Comparison of ENCODE assay signal across 13 cellular contexts in genomic region chr18:9987931-9988330, GRCh38.
A peak's percentile ranks its signal among the peaks of the same experiment; 100 is the strongest.
DNase-seq lines count a peak whose midpoint lies in the region; TF ChIP-seq lines count a peak whose summit lies in the region.
"Had no signal": no experiment of that assay in that cellular context is flagged by ENCODE, and none has a peak within 500 bp of the region (broad histone marks: within the 10 kb centered on the region; RNA-seq: fewer than 3 reads in every experiment).

No MANE protein-coding gene starts in this region.

- DNase-seq in HuH-7.5 (ENCODE audit: low spot score) (peak; percentile 20), NCI-H748 (lab: John Stamatoyannopoulos, UW; ENCODE audit: unreplicated experiment) (peak; percentile 96), hepatocyte (ENCODE audit: low spot score) (no peak), prostate gland (ENCODE audit: low spot score) (peak; percentile 65), sigmoid colon (no peak), HK-2 (ENCODE audit: unreplicated experiment) (no peak), GDM1 (lab: John Stamatoyannopoulos, UW) (no peak)
- DNase-seq in activated effector memory CD4-positive, alpha-beta T cell treated with anti-CD3 and anti-CD28 coated beads, Interleukin-2, amount 50 U/mL, for 16 hours: no peak
- DNase-seq: BE2C; KG1; NCI-H1436 treated with DMSO at 0.1 percent for 48 hours; stimulated activated naive CD4-positive, alpha-beta T cell treated with Interleukin-2 at 50 U/mL for 16 hours; T-cell had no signal

- no peaks in the 10 kb centered on the region for H3K79me2 ChIP-seq in hepatocyte

- no peaks in the 10 kb centered on the region for H3K9me2 ChIP-seq in hepatocyte (replicated peaks; ENCODE audit: insufficient read depth)

- H3K4me1 ChIP-seq in hepatocyte (ENCODE audit: insufficient read depth) (peaks cover 13% of the 10 kb centered on the region), prostate gland (replicated peaks) (no peaks in the 10 kb centered on the region), sigmoid colon (peaks cover 0 to 17% (median 9%) of the 10 kb centered on the region in 4 donors)
- H3K4me1 ChIP-seq: BE2C had no signal

- H2AFZ ChIP-seq in hepatocyte: no peak overlapping the region

- 69% methylated on average over 12 of the region's 12 CpGs for WGBS in hepatocyte (ENCODE audit: low lambda C conversion rate, missing lambda C conversion rate)
- 25% methylated on average over 12 of the region's 12 CpGs for WGBS in prostate gland
- WGBS in sigmoid colon, 2 donors: 23 to 74% methylated on average over 12 of the region's 12 CpGs

- TF ChIP-seq CTCF in hepatocyte (IDR thresholded peaks at IDR 0.05; ENCODE audit: poor library complexity) (no peak), prostate gland (IDR thresholded peaks at IDR 0.05) (no peak), sigmoid colon (IDR thresholded peaks at IDR 0.05) (no peak)

- H3K9me3 ChIP-seq in hepatocyte (ENCODE audit: low read depth) (no peaks in the 10 kb centered on the region), prostate gland (no peaks in the 10 kb centered on the region), sigmoid colon (no peaks in the 10 kb centered on the region)
- H3K9me3 ChIP-seq: BE2C had no signal

- H3K4me2 ChIP-seq in hepatocyte: no peak overlapping the region

- TF ChIP-seq EP300 in sigmoid colon (IDR thresholded peaks at IDR 0.05): no peak

- intact Hi-C loops in prostate gland (cut with DNase I) (no loop called here), sigmoid colon (cut with DNase I) (no loop called here)

- H3K27me3 ChIP-seq in hepatocyte (no peaks in the 10 kb centered on the region), prostate gland (replicated peaks; ENCODE audit: insufficient read depth) (no peaks in the 10 kb centered on the region), sigmoid colon (no peaks in the 10 kb centered on the region)
- H3K27me3 ChIP-seq: BE2C had no signal

- H3K36me3 ChIP-seq in hepatocyte (replicated peaks; ENCODE audit: insufficient read depth, low read depth) (no peaks in the 10 kb centered on the region), prostate gland (no peaks in the 10 kb centered on the region), sigmoid colon (no peaks in the 10 kb centered on the region)
- H3K36me3 ChIP-seq: BE2C had no signal

- no peaks in the 10 kb centered on the region for H4K20me1 ChIP-seq in hepatocyte (ENCODE audit: insufficient read depth, poor library complexity, severe bottlenecking)

- H3K4me3 ChIP-seq in hepatocyte (no peak overlapping the region), prostate gland (no peak overlapping the region), sigmoid colon (no peak overlapping the region)

- no peak for TF ChIP-seq POLR2A in prostate gland (IDR thresholded peaks at IDR 0.05)
- no peak for TF ChIP-seq POLR2A in sigmoid colon (IDR thresholded peaks at IDR 0.05)

- H3K27ac ChIP-seq in hepatocyte: peak overlapping the region; percentile 14
- H3K27ac ChIP-seq in prostate gland: peak overlapping the region; percentile 21 to 45
- no peak overlapping the region for H3K27ac ChIP-seq in sigmoid colon

Comparison
In these comparisons a context has a peak if more than half of its experiments do, and no peak if none do; other contexts are left out.
1. DNase-seq: peak in HuH-7.5 (single experiment), NCI-H748 (single experiment) and prostate gland (single experiment); none in hepatocyte (single experiment), sigmoid colon (single experiment), HK-2 (single experiment), activated effector memory CD4-positive, alpha-beta T cell treated with anti-CD3 and anti-CD28 coated beads, Interleukin-2, amount 50 U/mL, for 16 hours (single experiment) and GDM1 (single experiment).
2. H3K27ac ChIP-seq: peak in hepatocyte (single experiment) and prostate gland (2 of 2); none in sigmoid colon (0 of 4).